In the genomic region with DNA sequence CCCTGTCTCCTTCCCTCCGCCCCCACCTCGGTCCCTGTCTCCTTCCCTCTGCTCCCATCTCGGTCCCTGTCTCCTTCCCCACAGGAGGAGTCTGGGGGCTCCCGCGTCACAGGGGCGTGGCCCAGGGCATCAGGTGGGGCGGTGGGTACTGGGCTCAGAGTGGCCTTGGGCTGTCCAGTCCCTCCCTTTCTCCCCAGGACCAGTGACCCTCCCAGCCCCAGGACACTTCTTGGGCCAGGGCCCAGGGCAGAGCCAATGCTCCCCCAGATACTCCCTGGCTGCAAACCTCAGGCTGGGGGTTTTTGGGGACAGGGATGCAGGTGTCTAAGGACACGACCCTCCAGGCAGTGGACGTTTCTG, we compare ENCODE assay signal across 2 cellular contexts.
TF ChIP-seq lines count a peak whose summit lies in the region.

No MANE protein-coding gene starts in this region.

TF ChIP-seq in SK-N-SH, 30 proteins besides CTCF, POLR2A, EP300 and RAD21 (continued from another document):
- TF ChIP-seq ZBTB33 (IDR thresholded peaks at IDR 0.05; ENCODE audit: borderline replicate concordance, low read depth) (no peak), CHD2 (IDR thresholded peaks at IDR 0.05; ENCODE audit: low read length, partially characterized antibody) (no peak), NFIC (IDR thresholded peaks at IDR 0.05; ENCODE audit: borderline replicate concordance) (no peak), FOXM1 (IDR thresholded peaks at IDR 0.05; ENCODE audit: low read depth) (no peak), NRF1 (IDR thresholded peaks at IDR 0.05; ENCODE audit: low read depth, low read length) (no peak), USF1 (IDR thresholded peaks at IDR 0.05; ENCODE audit: borderline replicate concordance, low read depth) (no peak), RFX5 (IDR thresholded peaks at IDR 0.05; ENCODE audit: low read length) (no peak), FOXJ3 (CRISPR knock-in tag; IDR thresholded peaks at IDR 0.05) (no peak), MXI1 (IDR thresholded peaks at IDR 0.05; ENCODE audit: low read depth, low read length) (no peak)

TF ChIP-seq in SK-N-SH treated with all-trans-retinoic acid at 6 μM for 48 hours, 23 proteins besides CTCF, POLR2A, EP300 and RAD21 (continued from another document):
- TF ChIP-seq, protein P1, sequence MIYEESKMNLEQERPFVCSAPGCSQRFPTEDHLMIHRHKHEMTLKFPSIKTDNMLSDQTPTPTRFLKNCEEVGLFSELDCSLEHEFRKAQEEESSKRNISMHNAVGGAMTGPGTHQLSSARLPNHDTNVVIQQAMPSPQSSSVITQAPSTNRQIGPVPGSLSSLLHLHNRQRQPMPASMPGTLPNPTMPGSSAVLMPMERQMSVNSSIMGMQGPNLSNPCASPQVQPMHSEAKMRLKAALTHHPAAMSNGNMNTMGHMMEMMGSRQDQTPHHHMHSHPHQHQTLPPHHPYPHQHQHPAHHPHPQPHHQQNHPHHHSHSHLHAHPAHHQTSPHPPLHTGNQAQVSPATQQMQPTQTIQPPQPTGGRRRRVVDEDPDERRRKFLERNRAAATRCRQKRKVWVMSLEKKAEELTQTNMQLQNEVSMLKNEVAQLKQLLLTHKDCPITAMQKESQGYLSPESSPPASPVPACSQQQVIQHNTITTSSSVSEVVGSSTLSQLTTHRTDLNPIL (CRISPR knock-in tag; IDR thresholded peaks at IDR 0.05; ENCODE audit: low read depth), result no peak
- TF ChIP-seq BACH2 (CRISPR knock-in tag; IDR thresholded peaks at IDR 0.05; ENCODE audit: borderline replicate concordance) (no peak), ARNTL (CRISPR knock-in tag; IDR thresholded peaks at IDR 0.05; ENCODE audit: borderline replicate concordance, low read depth) (no peak), TOX (CRISPR knock-in tag; IDR thresholded peaks at IDR 0.05; ENCODE audit: borderline replicate concordance) (no peak), ZC3H10 (CRISPR knock-in tag; IDR thresholded peaks at IDR 0.05) (no peak), ZNF70 (CRISPR knock-in tag; IDR thresholded peaks at IDR 0.05) (no peak), CSDC2 (CRISPR knock-in tag; IDR thresholded peaks at IDR 0.05) (no peak), RARB (CRISPR knock-in tag; IDR thresholded peaks at IDR 0.05) (no peak), TSHZ2 (CRISPR knock-in tag; IDR thresholded peaks at IDR 0.05) (no peak), ZFP3 (CRISPR knock-in tag; IDR thresholded peaks at IDR 0.05) (no peak), SNAI2 (CRISPR knock-in tag; IDR thresholded peaks at IDR 0.05) (no peak)
- TF ChIP-seq, protein P2, sequence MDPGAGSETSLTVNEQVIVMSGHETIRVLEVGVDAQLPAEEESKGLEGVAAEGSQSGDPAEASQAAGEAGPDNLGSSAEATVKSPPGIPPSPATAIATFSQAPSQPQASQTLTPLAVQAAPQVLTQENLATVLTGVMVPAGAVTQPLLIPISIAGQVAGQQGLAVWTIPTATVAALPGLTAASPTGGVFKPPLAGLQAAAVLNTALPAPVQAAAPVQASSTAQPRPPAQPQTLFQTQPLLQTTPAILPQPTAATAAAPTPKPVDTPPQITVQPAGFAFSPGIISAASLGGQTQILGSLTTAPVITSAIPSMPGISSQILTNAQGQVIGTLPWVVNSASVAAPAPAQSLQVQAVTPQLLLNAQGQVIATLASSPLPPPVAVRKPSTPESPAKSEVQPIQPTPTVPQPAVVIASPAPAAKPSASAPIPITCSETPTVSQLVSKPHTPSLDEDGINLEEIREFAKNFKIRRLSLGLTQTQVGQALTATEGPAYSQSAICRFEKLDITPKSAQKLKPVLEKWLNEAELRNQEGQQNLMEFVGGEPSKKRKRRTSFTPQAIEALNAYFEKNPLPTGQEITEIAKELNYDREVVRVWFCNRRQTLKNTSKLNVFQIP (CRISPR knock-in tag; IDR thresholded peaks at IDR 0.05; ENCODE audit: borderline replicate concordance, low read depth), result no peak
- TF ChIP-seq, protein P3, sequence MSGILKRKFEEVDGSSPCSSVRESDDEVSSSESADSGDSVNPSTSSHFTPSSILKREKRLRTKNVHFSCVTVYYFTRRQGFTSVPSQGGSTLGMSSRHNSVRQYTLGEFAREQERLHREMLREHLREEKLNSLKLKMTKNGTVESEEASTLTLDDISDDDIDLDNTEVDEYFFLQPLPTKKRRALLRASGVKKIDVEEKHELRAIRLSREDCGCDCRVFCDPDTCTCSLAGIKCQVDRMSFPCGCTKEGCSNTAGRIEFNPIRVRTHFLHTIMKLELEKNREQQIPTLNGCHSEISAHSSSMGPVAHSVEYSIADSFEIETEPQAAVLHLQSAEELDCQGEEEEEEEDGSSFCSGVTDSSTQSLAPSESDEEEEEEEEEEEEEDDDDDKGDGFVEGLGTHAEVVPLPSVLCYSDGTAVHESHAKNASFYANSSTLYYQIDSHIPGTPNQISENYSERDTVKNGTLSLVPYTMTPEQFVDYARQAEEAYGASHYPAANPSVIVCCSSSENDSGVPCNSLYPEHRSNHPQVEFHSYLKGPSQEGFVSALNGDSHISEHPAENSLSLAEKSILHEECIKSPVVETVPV (CRISPR knock-in tag; IDR thresholded peaks at IDR 0.05), result no peak
TF ChIP-seq in SK-N-SH treated with all-trans-retinoic acid at 6 μM for 48 hours: peak in this region for 0.
